13 cellular contexts compared by ENCODE assay signal in genomic region chr22:23282516-23282915, GRCh38.
DNase-seq lines count a peak whose midpoint lies in the region; ATAC-seq and TF ChIP-seq lines count a peak whose summit lies in the region.
"Had no signal": no experiment of that assay in that cellular context is flagged by ENCODE, and none has a peak within 500 bp of the region (broad histone marks: within the 10 kb centered on the region; RNA-seq: fewer than 3 reads in every experiment).

No MANE protein-coding gene starts in this region.

- no peak overlapping the region for H3K18ac ChIP-seq in neuronal stem cell (ENCODE audit: low read length)

- H4K91ac ChIP-seq in neuronal stem cell (ENCODE audit: low read depth, low read length, poor library complexity) = no peak overlapping the region

- H3K4ac ChIP-seq in neuronal stem cell (ENCODE audit: low read length) = no peak overlapping the region

- H3K79me1 ChIP-seq in neuronal stem cell (ENCODE audit: low read depth, low read length) = peaks cover 6% of the 10 kb centered on the region

- no CpG with 5 or more reads among the region's 10 CpGs for WGBS in neuronal stem cell (ENCODE audit: extremely low coverage in 2 of 2, insufficient read length in 2 of 2, insufficient replicate concordance in 1 of 2), 2 donors

- ATAC-seq in upper lobe of right lung (no peak), HG03457 (IDR thresholded peaks at IDR 0.05; ENCODE audit: unreplicated experiment) (no peak)
- ATAC-seq in activated T-cell treated with anti-CD3 and anti-CD28 coated beads, Interleukin-2, amount 50 U/mL, for 4 hours = no peak

- H3K36me3 Mint-ChIP-seq in activated T-cell treated with anti-CD3 and anti-CD28 coated beads, Interleukin-2, amount 50 U/mL, for 4 hours (ENCODE audit: insufficient read depth) = peaks cover 24% of the 10 kb centered on the region
- H3K36me3 Mint-ChIP-seq in nephron progenitor cell (ENCODE audit: low read depth) = peaks cover 5% of the 10 kb centered on the region

- no peak overlapping the region for H2BK15ac ChIP-seq in neuronal stem cell (ENCODE audit: low read length)

- H2BK120ac ChIP-seq in neuronal stem cell (ENCODE audit: low read depth, low read length) = no peak overlapping the region

- no peak overlapping the region for H3K27ac Mint-ChIP-seq in nephron progenitor cell
- H3K27ac Mint-ChIP-seq: activated CD4-positive, alpha-beta T cell treated with anti-CD3 and anti-CD28 coated beads for 36 hours had no signal

- H3K4me1 ChIP-seq in neuronal stem cell (ENCODE audit: control insufficient read depth in 2 of 2, insufficient read depth in 1 of 2, low read depth in 1 of 2, low read length in 2 of 2) (peaks cover 3 to 5% of the 10 kb centered on the region in 2 donors), upper lobe of right lung (peaks cover 29% of the 10 kb centered on the region)

- peak overlapping the region; percentile 20 for H2AK5ac ChIP-seq in neuronal stem cell (ENCODE audit: low read depth, low read length)

- intact Hi-C loops in dorsolateral prefrontal cortex (cut with DNase I) (loop anchor here (1.0 to 5.0 kb wide), 3 partner anchors 104 to 325 kb away; no protein-coding TSS in a partner anchor), upper lobe of right lung (cut with DNase I) (loop anchor here (2.0 kb wide), 1 partner anchor 104 kb away; no protein-coding TSS in a partner anchor)

- H3K27me3 ChIP-seq in dorsolateral prefrontal cortex (no peaks in the 10 kb centered on the region), neuronal stem cell (ENCODE audit: control insufficient read depth in 3 of 3, insufficient read depth in 3 of 3, low read depth in 1 of 3, low read length in 3 of 3) (no peaks in the 10 kb centered on the region), upper lobe of right lung (no peaks in the 10 kb centered on the region)
- H3K27me3 ChIP-seq: ovary had no signal

- no peak overlapping the region for H2AFZ ChIP-seq in neuronal stem cell (ENCODE audit: low read length)

- H2BK12ac ChIP-seq in neuronal stem cell (ENCODE audit: low read length) = no peak overlapping the region

- H3K27ac ChIP-seq in dorsolateral prefrontal cortex (peak overlapping the region in 52 of 59 donors; percentile 2 to 85 (median 67)), neuronal stem cell (replicated peaks; ENCODE audit: low read length) (no peak overlapping the region), upper lobe of right lung (peak overlapping the region; percentile 76)
- H3K27ac ChIP-seq: 22Rv1, ovary had no signal

- peak overlapping the region; percentile 100 for H3K23ac ChIP-seq in neuronal stem cell (ENCODE audit: low read depth, low read length, poor library complexity)

- peaks cover 29% of the 10 kb centered on the region for H3K4me1 Mint-ChIP-seq in activated T-cell treated with anti-CD3 and anti-CD28 coated beads, Interleukin-2, amount 50 U/mL, for 4 hours (ENCODE audit: low read depth)
- no peaks in the 10 kb centered on the region for H3K4me1 Mint-ChIP-seq in nephron progenitor cell

- no peak overlapping the region for H3K9ac ChIP-seq in neuronal stem cell (ENCODE audit: low read depth, low read length, poor library complexity)

- no peak overlapping the region for H3K4me2 ChIP-seq in neuronal stem cell (ENCODE audit: insufficient read depth, low read length, poor library complexity, severe bottlenecking)
- H3K4me2 ChIP-seq: smooth muscle cell had no signal

- no peak overlapping the region for H4K8ac ChIP-seq in neuronal stem cell (ENCODE audit: low read depth, low read length)

- TF ChIP-seq CTCF in dorsolateral prefrontal cortex (IDR thresholded peaks at IDR 0.05 in 54 of 56, conservative IDR thresholded peaks at IDR 0.05 in 2 of 56; ENCODE audit: low read depth in 1 of 56, partially characterized antibody in 56 of 56) (no peak), upper lobe of right lung (IDR thresholded peaks at IDR 0.05) (no peak), nephron progenitor cell (IDR thresholded peaks at IDR 0.05) (no peak)

- H2BK5ac ChIP-seq in neuronal stem cell (ENCODE audit: low read length) = no peak overlapping the region

- H3K36me3 ChIP-seq in neuronal stem cell (replicated peaks in 1 of 2; ENCODE audit: control insufficient read depth in 2 of 2, insufficient read depth in 2 of 2, low read length in 2 of 2) = peaks cover 41 to 89% of the 10 kb centered on the region in 2 donors
- peaks cover 35% of the 10 kb centered on the region for H3K36me3 ChIP-seq in upper lobe of right lung
- H3K36me3 ChIP-seq: ovary had no signal

- H3K9me3 ChIP-seq in neuronal stem cell (replicated peaks in 1 of 2; ENCODE audit: control insufficient read depth in 2 of 2, insufficient read depth in 1 of 2, low read depth in 1 of 2, low read length in 2 of 2) (peaks cover 0 to 1% of the 10 kb centered on the region in 2 donors), upper lobe of right lung (no peaks in the 10 kb centered on the region)
- H3K9me3 ChIP-seq: ovary had no signal

- H3K27me3 Mint-ChIP-seq in activated T-cell treated with anti-CD3 and anti-CD28 coated beads, Interleukin-2, amount 50 U/mL, for 4 hours (ENCODE audit: low read depth) = no peaks in the 10 kb centered on the region
- H3K27me3 Mint-ChIP-seq in nephron progenitor cell (ENCODE audit: low read depth, poor library complexity) = peaks cover 2% of the 10 kb centered on the region
- H3K27me3 Mint-ChIP-seq: activated CD4-positive, alpha-beta T cell treated with anti-CD3 and anti-CD28 coated beads for 36 hours had no signal

- H3K14ac ChIP-seq in neuronal stem cell (ENCODE audit: low read length) = no peak overlapping the region

- H3K9me3 Mint-ChIP-seq in activated T-cell treated with anti-CD3 and anti-CD28 coated beads, Interleukin-2, amount 50 U/mL, for 4 hours = no peaks in the 10 kb centered on the region
- no peaks in the 10 kb centered on the region for H3K9me3 Mint-ChIP-seq in nephron progenitor cell

- no peak overlapping the region for H3K4me3 ChIP-seq in dorsolateral prefrontal cortex
- no peak overlapping the region for H3K4me3 ChIP-seq in neuronal stem cell (ENCODE audit: low read length in 2 of 2)
- no peak overlapping the region for H3K4me3 ChIP-seq in upper lobe of right lung
- H3K4me3 ChIP-seq: ovary, smooth muscle cell had no signal

- no peak overlapping the region for H3K4me3 Mint-ChIP-seq in activated T-cell treated with anti-CD3 and anti-CD28 coated beads, Interleukin-2, amount 50 U/mL, for 4 hours
- no peak overlapping the region for H3K4me3 Mint-ChIP-seq in nephron progenitor cell
- H3K4me3 Mint-ChIP-seq: activated CD4-positive, alpha-beta T cell treated with anti-CD3 and anti-CD28 coated beads for 36 hours had no signal

- DNase-seq in DMS79 treated with DMSO at 0.1 percent for 48 hours (lab: John Stamatoyannopoulos, UW) (peak; percentile 48), DMS79 (lab: John Stamatoyannopoulos, UW) (no peak), dorsolateral prefrontal cortex (peak in 1 of 10 donors; percentile 37), neuronal stem cell (ENCODE audit: low spot score) (no peak), upper lobe of right lung (no peak), nephron progenitor cell (no peak)
- DNase-seq in activated T-cell treated with anti-CD3 and anti-CD28 coated beads, Interleukin-2, amount 50 U/mL, for 4 hours = no peak
- DNase-seq: NCI-H1417 treated with DMSO at 0.1 percent for 48 hours had no signal
